9 cellular contexts compared by ENCODE assay signal in the genomic region with DNA sequence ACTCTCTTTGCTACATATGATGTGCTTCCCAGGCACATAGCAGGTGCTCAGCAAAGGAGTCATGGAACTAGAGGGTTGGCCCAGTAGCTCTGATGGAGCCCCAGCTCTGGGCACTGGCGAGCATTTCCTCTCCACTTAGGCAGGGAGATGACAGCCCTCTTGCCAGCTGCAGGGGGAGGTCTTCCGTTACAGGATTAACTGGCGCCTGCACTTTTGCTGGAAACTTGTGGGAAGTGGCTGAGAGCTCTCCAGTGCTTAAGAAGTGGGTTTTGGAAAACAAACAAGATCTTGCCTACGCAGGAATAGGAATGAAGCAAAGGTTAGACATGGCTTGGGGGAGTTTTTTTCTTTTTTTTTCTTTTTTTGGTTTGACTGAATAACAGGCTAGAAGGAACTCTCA.
DNase-seq lines count a peak whose midpoint lies in the region; ATAC-seq and TF ChIP-seq lines count a peak whose summit lies in the region.
"Had no signal": no experiment of that assay in that cellular context is flagged by ENCODE, and none has a peak within 500 bp of the region (broad histone marks: within the 10 kb centered on the region; RNA-seq: fewer than 3 reads in every experiment).

No MANE protein-coding gene starts in this region.

- ATAC-seq in heart right ventricle: peak in 6 of 8 donors; percentile 5 to 37 (median 22)

- TF ChIP-seq CTCF in heart right ventricle (IDR thresholded peaks at IDR 0.05) (peak in 2 of 9 donors; percentile 14 to 17), testis (IDR thresholded peaks at IDR 0.05) (no peak)

- WGBS in heart right ventricle, 2 donors: 23 to 50% methylated on average over 4 of the region's 4 CpGs
- 12 to 48% methylated on average over 3 to 4 of the region's 4 CpGs for WGBS in testis, 2 donors

- H3K9ac ChIP-seq in SK-N-MC (ENCODE audit: insufficient read length): no peak overlapping the region

- H3K4me1 ChIP-seq in heart right ventricle (peaks cover 16 to 83% (median 62%) of the 10 kb centered on the region in 9 donors), testis (peaks cover 38% of the 10 kb centered on the region)

- no peaks in the 10 kb centered on the region for H3K9me3 ChIP-seq in SK-N-MC (ENCODE audit: low read depth, low read length)
- no peaks in the 10 kb centered on the region for H3K9me3 ChIP-seq in heart right ventricle
- H3K9me3 ChIP-seq in testis: no peaks in the 10 kb centered on the region

- intact Hi-C loops in heart right ventricle (cut with DNase I) (loop anchor here in 1 of 10 donors (10.0 kb wide), 1 partner anchor 49 kb away; no protein-coding TSS in a partner anchor), testis (cut with DNase I; ENCODE audit: low total_unique reads) (no loop called here)

- TF ChIP-seq POLR2A in testis (IDR thresholded peaks at IDR 0.05): no peak

- no peak overlapping the region for H3K4me3 ChIP-seq in SK-N-MC
- no peak overlapping the region for H3K4me3 ChIP-seq in heart right ventricle
- no peak overlapping the region for H3K4me3 ChIP-seq in testis

- DNase-seq in NCI-H2107 treated with DMSO at 0.1 percent for 48 hours (lab: John Stamatoyannopoulos, UW; ENCODE audit: unreplicated experiment) (peak; percentile 71), NCI-H2107 (lab: John Stamatoyannopoulos, UW) (no peak), SK-N-MC (ENCODE audit: low read depth, low spot score) (peak; percentile 44), heart right ventricle (peak in 1 of 2 donors; percentile 53), testis (no peak), ureter (ENCODE audit: low spot score) (no peak), GF-D8 (lab: John Stamatoyannopoulos, UW) (no peak)
- DNase-seq in activated CD4-positive, alpha-beta T cell treated with anti-CD3 and anti-CD28 coated beads for 48 hours: no peak
- DNase-seq: RPMI8226 had no signal

- H3K27ac ChIP-seq in SK-N-MC (no peak overlapping the region), heart right ventricle (peak overlapping the region in 6 of 10 donors; percentile 21 to 60 (median 44)), testis (peak overlapping the region; percentile 10 to 17)

- H3K36me3 ChIP-seq in SK-N-MC (ENCODE audit: insufficient read depth, low read length) (no peaks in the 10 kb centered on the region), heart right ventricle (peaks cover 0 to 14% (median 0%) of the 10 kb centered on the region in 9 donors), testis (ENCODE audit: low read depth, missing control alignments) (no peaks in the 10 kb centered on the region)

- no peaks in the 10 kb centered on the region for H3K27me3 ChIP-seq in heart right ventricle
- H3K27me3 ChIP-seq in testis: no peaks in the 10 kb centered on the region

Comparison
In these comparisons a context has a peak if more than half of its experiments do, and no peak if none do; other contexts are left out.
1. DNase-seq: peak in NCI-H2107 treated with DMSO at 0.1 percent for 48 hours (single experiment) and SK-N-MC (single experiment); none in NCI-H2107 (single experiment), testis (single experiment), ureter (single experiment), activated CD4-positive, alpha-beta T cell treated with anti-CD3 and anti-CD28 coated beads for 48 hours (single experiment) and GF-D8 (single experiment).